ENCODE assay signal across 11 cellular contexts in genomic region chr11:533586-534196, GRCh38. TPM values are rescaled to one million over a fixed set of nuclear protein-coding genes. Genes with fewer than 3 reads are reported as not detected.
DNase-seq lines count a peak whose midpoint lies in the region; ATAC-seq, FAIRE-seq and TF ChIP-seq lines count a peak whose summit lies in the region.
"Had no signal": no experiment of that assay in that cellular context is flagged by ENCODE, and none has a peak within 500 bp of the region (broad histone marks: within the 10 kb centered on the region; RNA-seq: fewer than 3 reads in every experiment).

No MANE protein-coding gene starts in this region.

- H3K27me3 ChIP-seq in HepG2 (ENCODE audit: control insufficient read depth in 1 of 2, insufficient read depth in 2 of 2, low read length in 2 of 2) (no peaks in the 10 kb centered on the region), right lobe of liver (no peaks in the 10 kb centered on the region), kidney epithelial cell (ENCODE audit: control insufficient read depth, insufficient read depth, low read length) (no peaks in the 10 kb centered on the region)

- H3K36me3 Mint-ChIP-seq in activated CD8-positive, alpha-beta T cell treated with anti-CD3 and anti-CD28 coated beads for 36 hours (ENCODE audit: low read depth): no peaks in the 10 kb centered on the region

- no peak for DNase-seq in HepG2 (ENCODE audit: low spot score)
- no peak for DNase-seq in right lobe of liver
- no peak for DNase-seq in activated CD8-positive, alpha-beta T cell treated with anti-CD3 and anti-CD28 coated beads for 36 hours
- no peak for DNase-seq in kidney epithelial cell (ENCODE audit: low read depth)
- no peak for DNase-seq in NCI-H1694 treated with DMSO at 0.1 percent for 48 hours (lab: John Stamatoyannopoulos, UW)
- DNase-seq in OCI-M1 (lab: John Stamatoyannopoulos, UW): no peak
- no peak for DNase-seq in GDM1 (lab: John Stamatoyannopoulos, UW)
- DNase-seq: activated CD4-positive, alpha-beta T cell treated with anti-CD3 and anti-CD28 coated beads, Interleukin-2, amount 50 U/mL, for 4 hours; cortex of kidney; NCI-H1092 had no signal

- POLR2A ChIA-PET in HepG2 (lab: Yijun Ruan, JAX): no interaction called here
- POLR2A ChIA-PET in activated CD8-positive, alpha-beta T cell treated with anti-CD3 and anti-CD28 coated beads for 36 hours (lab: Charles Lee): interaction anchor here (0.8 to 1.4 kb wide), 4 partner anchors 15 to 192 kb away, joined by 3 to 5 read pairs (median 3); no protein-coding TSS in a partner anchor

- no peak for TF ChIP-seq RAD21 in HepG2 (CRISPR knock-in tag; IDR thresholded peaks at IDR 0.05)

- peak overlapping the region; percentile 70 for H3K4me3 Mint-ChIP-seq in activated CD8-positive, alpha-beta T cell treated with anti-CD3 and anti-CD28 coated beads for 36 hours

- H3K4me1 ChIP-seq in HepG2 (ENCODE audit: insufficient read depth, low read length): peaks cover 31% of the 10 kb centered on the region
- H3K4me1 ChIP-seq in right lobe of liver: peaks cover 0 to 22% (median 8%) of the 10 kb centered on the region in 4 donors
- no peaks in the 10 kb centered on the region for H3K4me1 ChIP-seq in urinary bladder (ENCODE audit: insufficient read depth)

- in situ Hi-C loops in HepG2 (cut with HindIII; ENCODE audit: extremely low pct_ligation_motif_present, low pct_unique_long_range_greater_than_20kb): no loop called here

- H3K9me3 ChIP-seq in HepG2 (ENCODE audit: low read length) (no peaks in the 10 kb centered on the region), right lobe of liver (no peaks in the 10 kb centered on the region)

- H3K79me2 ChIP-seq in HepG2 (ENCODE audit: insufficient read depth, low read length): peaks cover 4% of the 10 kb centered on the region

- no peak for TF ChIP-seq EP300 in HepG2 (IDR thresholded peaks at IDR 0.05; ENCODE audit: low read depth in 2 of 2, low read length in 2 of 2)
- no peak for TF ChIP-seq EP300 in HepG2 (CRISPR knock-in tag; IDR thresholded peaks at IDR 0.05; ENCODE audit: borderline replicate concordance)

- CTCF ChIA-PET in HepG2 (lab: Yijun Ruan, JAX; ENCODE audit: low intra/inter-chr PET ratio, low total read pairs): no interaction called here
- CTCF ChIA-PET in activated CD8-positive, alpha-beta T cell treated with anti-CD3 and anti-CD28 coated beads for 36 hours (lab: Charles Lee): interaction anchor here (5.6 kb wide), 1 partner anchor 15 kb away, joined by 29 read pairs; no protein-coding TSS in a partner anchor

- intact Hi-C loops in HepG2 (cut with micrococcal nuclease; ENCODE audit: unreplicated experiment): no loop called here
- intact Hi-C loops in right lobe of liver (cut with DNase I): no loop called here
- intact Hi-C loops in activated CD8-positive, alpha-beta T cell treated with anti-CD3 and anti-CD28 coated beads for 36 hours (cut with micrococcal nuclease): no loop called here

- no peak overlapping the region for H2AFZ ChIP-seq in HepG2 (ENCODE audit: low read length)

- H3K9ac ChIP-seq in HepG2 (ENCODE audit: insufficient read depth, low read depth, low read length): no peak overlapping the region

- peaks cover 10 to 19% of the 10 kb centered on the region in 2 experiments; a peak in 4 of 5 replicates for H3K36me3 ChIP-seq in HepG2 (replicated peaks in 1 of 2; ENCODE audit: control insufficient read depth in 1 of 2, insufficient read depth in 2 of 2, low read length in 2 of 2)
- H3K36me3 ChIP-seq in right lobe of liver: peaks cover 0 to 9% (median 0%) of the 10 kb centered on the region in 4 donors
- no peaks in the 10 kb centered on the region for H3K36me3 ChIP-seq in kidney epithelial cell (ENCODE audit: control insufficient read depth, insufficient read depth, low read length)
- H3K36me3 ChIP-seq in urinary bladder (ENCODE audit: insufficient read depth): peaks cover 7% of the 10 kb centered on the region

- ATAC-seq in HepG2 (no peak), right lobe of liver (no peak)
- ATAC-seq in activated CD8-positive, alpha-beta T cell treated with anti-CD3 and anti-CD28 coated beads for 36 hours: no peak

- H3K4me1 Mint-ChIP-seq in activated CD8-positive, alpha-beta T cell treated with anti-CD3 and anti-CD28 coated beads for 36 hours (ENCODE audit: low read depth): peaks cover 4% of the 10 kb centered on the region

- no peak for TF ChIP-seq CTCF in HepG2 (CRISPR knock-in tag; IDR thresholded peaks at IDR 0.05)
- no peak for TF ChIP-seq CTCF in right lobe of liver (IDR thresholded peaks at IDR 0.05)
- no peak for TF ChIP-seq CTCF in activated CD8-positive, alpha-beta T cell treated with anti-CD3 and anti-CD28 coated beads for 36 hours (IDR thresholded peaks at IDR 0.05)
- no peak for TF ChIP-seq CTCF in kidney epithelial cell (IDR thresholded peaks at IDR 0.05; ENCODE audit: insufficient read depth, low read length, poor library complexity, severe bottlenecking)

- no peaks in the 10 kb centered on the region for H3K27me3 Mint-ChIP-seq in activated CD8-positive, alpha-beta T cell treated with anti-CD3 and anti-CD28 coated beads for 36 hours

- BruUV-seq in HepG2 (replicated peaks; lab: Mats Ljungman, UMichigan): no TSS peak

- no peaks in the 10 kb centered on the region for H3K9me3 Mint-ChIP-seq in activated CD8-positive, alpha-beta T cell treated with anti-CD3 and anti-CD28 coated beads for 36 hours

- H3K4me3 ChIP-seq in HepG2 (replicated peaks in 1 of 3; ENCODE audit: insufficient read depth in 1 of 3, low read depth in 2 of 3, low read length in 3 of 3): peak overlapping the region in 2 of 3 experiments; percentile 93 to 95; a peak in 3 of 6 replicates
- H3K4me3 ChIP-seq in right lobe of liver: no peak overlapping the region
- H3K4me3 ChIP-seq in kidney epithelial cell (ENCODE audit: low read depth, low read length): peak overlapping the region; percentile 64
- peak overlapping the region; percentile 86 for H3K4me3 ChIP-seq in urinary bladder (ENCODE audit: low read depth, low read length)

- FAIRE-seq in HepG2 (lab: Jason Lieb, UNC): no peak

- H4K20me1 ChIP-seq in HepG2 (ENCODE audit: insufficient read depth, low read length): no peaks in the 10 kb centered on the region; the same call in 1 of the 2 replicates

- H3K27ac ChIP-seq in HepG2 (ENCODE audit: extremely low read length, insufficient read depth, low read length): no peak overlapping the region
- H3K27ac ChIP-seq in right lobe of liver: no peak overlapping the region
- no peak overlapping the region for H3K27ac ChIP-seq in urinary bladder (ENCODE audit: low read depth)

- no peak overlapping the region for H3K27ac Mint-ChIP-seq in activated CD8-positive, alpha-beta T cell treated with anti-CD3 and anti-CD28 coated beads for 36 hours

- TF ChIP-seq POLR2A in HepG2 (IDR thresholded peaks at IDR 0.05; ENCODE audit: insufficient read depth in 1 of 2, low read depth in 2 of 2, low read length in 2 of 2) (no peak), right lobe of liver (IDR thresholded peaks at IDR 0.05) (no peak)

- 94% methylated on average over 14 of the region's 25 CpGs for WGBS in HepG2 (ENCODE audit: low lambda C conversion rate)
- WGBS in right lobe of liver (ENCODE audit: insufficient coverage, low coverage, low lambda C conversion rate, missing lambda C conversion rate): 92% methylated on average over 9 of the region's 25 CpGs
- WGBS in urinary bladder: 93% methylated on average over 25 of the region's 25 CpGs

- H3K4me2 ChIP-seq in HepG2 (ENCODE audit: low read depth, low read length): peak overlapping the region; percentile 78; the same call in 1 of the 2 replicates

RNA-seq across cellular contexts. Expression of gene HRAS, which starts 1.7 kb away (rescaled TPM):
- 47.5 and 50.0 TPM in 2 replicates for total RNA-seq in HepG2 (2016; rRNA removed; fragmentation: Illumina TruSeq; extraction: Trizol)
- 97.1 and 126 TPM in 2 replicates for total RNA-seq in HepG2 (2016; cell fraction: cytosol; rRNA removed; fragmentation: Illumina TruSeq; extraction: Trizol; ENCODE audit: low read depth)
- total RNA-seq in HepG2 (2016; cell fraction: insoluble cytoplasmic fraction; rRNA removed; fragmentation: Illumina TruSeq; extraction: Trizol): 35.7 and 53.4 TPM in 2 replicates
- 106 and 128 TPM in 2 replicates for total RNA-seq in HepG2 (2016; cell fraction: membrane; rRNA removed; fragmentation: Illumina TruSeq; extraction: Trizol)
- 23.1 and 23.7 TPM in 2 replicates for total RNA-seq in HepG2 (2016; cell fraction: nucleus; rRNA removed; fragmentation: Illumina TruSeq; extraction: Trizol)
- 32.9 TPM in 2 replicates for polyA plus RNA-seq in HepG2 (2011; rRNA removed)
- 29.5 and 42.1 TPM in 2 replicates for polyA plus RNA-seq in HepG2 (2011; cell fraction: cytosol; rRNA removed)
- 62.4 and 65.1 TPM in 2 replicates for polyA plus RNA-seq in HepG2 (2011; cell fraction: nucleus; rRNA removed)
- 15.4 and 32.7 TPM in 2 replicates for polyA plus RNA-seq in HepG2 (2012)
- 120 and 151 TPM in 2 replicates for polyA plus RNA-seq in HepG2 (2016; cell fraction: cytosol; fragmentation: Illumina TruSeq; extraction: Trizol; ENCODE audit: low read depth)
- 33.8 and 38.7 TPM in 2 replicates for polyA plus RNA-seq in HepG2 (2016; cell fraction: insoluble cytoplasmic fraction; fragmentation: Illumina TruSeq; extraction: Trizol; ENCODE audit: low read depth)
- polyA plus RNA-seq in HepG2 (2016; cell fraction: membrane; fragmentation: Illumina TruSeq; extraction: Trizol; ENCODE audit: low read depth): 96.2 and 121 TPM in 2 replicates
- polyA plus RNA-seq in HepG2 (2016; cell fraction: nucleus; fragmentation: Illumina TruSeq; extraction: Trizol; ENCODE audit: insufficient read depth, low read depth): 47.3 and 47.4 TPM in 2 replicates
- 29.8 and 71.6 TPM in 2 replicates for polyA minus RNA-seq in HepG2 (2011; rRNA and poly(A)+ RNA removed; ENCODE audit: low replicate concordance)
- polyA minus RNA-seq in HepG2 (2011; cell fraction: cytosol; rRNA and poly(A)+ RNA removed): 8.5 and 9.0 TPM in 2 replicates
- 5.8 and 11.4 TPM in 2 replicates for polyA minus RNA-seq in HepG2 (2011; cell fraction: nucleus; rRNA and poly(A)+ RNA removed)
- 10 to 100 TPM in 5 of 6 experiments, 1 to 10 TPM in 1; 7.6 to 20.9 (median 14.8) TPM for total RNA-seq in right lobe of liver
- total RNA-seq in activated CD8-positive, alpha-beta T cell treated with anti-CD3 and anti-CD28 coated beads for 36 hours: 10 to 100 TPM; 30.4 to 34.6 TPM
- total RNA-seq in kidney epithelial cell: 83.7 and 96.1 TPM in 2 replicates
- 8.7 TPM for total RNA-seq in urinary bladder
- 79.0 TPM for polyA plus RNA-seq in urinary bladder

RNA-seq across cellular contexts. Expression of gene LRRC56, which starts 3.6 kb away (rescaled TPM):
- total RNA-seq in HepG2 (2016; rRNA removed; fragmentation: Illumina TruSeq; extraction: Trizol) (0.08 and 0.11 TPM in 2 replicates), right lobe of liver (1 to 10 TPM in 1 of 6 experiments, under 1 TPM in 4, not detected in 1; 0.12 to 1.1 (median 0.71) TPM), kidney epithelial cell (1.6 and 1.9 TPM in 2 replicates), urinary bladder (0.90 TPM)
- total RNA-seq in HepG2 (2016; cell fraction: cytosol; rRNA removed; fragmentation: Illumina TruSeq; extraction: Trizol; ENCODE audit: low read depth): 0.10 TPM in 1 of 2 replicates, not detected in the other
- total RNA-seq in HepG2 (2016; cell fraction: insoluble cytoplasmic fraction; rRNA removed; fragmentation: Illumina TruSeq; extraction: Trizol): 0.09 TPM in 2 replicates
- 0.06 and 0.07 TPM in 2 replicates for total RNA-seq in HepG2 (2016; cell fraction: membrane; rRNA removed; fragmentation: Illumina TruSeq; extraction: Trizol)
- not detected in 2 replicates for total RNA-seq in HepG2 (2016; cell fraction: nucleus; rRNA removed; fragmentation: Illumina TruSeq; extraction: Trizol)
- polyA plus RNA-seq in HepG2 (2011; rRNA removed) (0.29 and 0.46 TPM in 2 replicates), urinary bladder (0.96 TPM)
- 0.21 and 0.22 TPM in 2 replicates for polyA plus RNA-seq in HepG2 (2011; cell fraction: cytosol; rRNA removed)
- 3.4 and 3.8 TPM in 2 replicates for polyA plus RNA-seq in HepG2 (2011; cell fraction: nucleus; rRNA removed)
- 0.34 and 0.59 TPM in 2 replicates for polyA plus RNA-seq in HepG2 (2012)
- polyA plus RNA-seq in HepG2 (2016; cell fraction: cytosol; fragmentation: Illumina TruSeq; extraction: Trizol; ENCODE audit: low read depth): 0.05 TPM in 1 of 2 replicates, not detected in the other
- 0.19 TPM in 1 of 2 replicates, not detected in the other for polyA plus RNA-seq in HepG2 (2016; cell fraction: insoluble cytoplasmic fraction; fragmentation: Illumina TruSeq; extraction: Trizol; ENCODE audit: low read depth)
- 0.10 TPM in 1 of 2 replicates, not detected in the other for polyA plus RNA-seq in HepG2 (2016; cell fraction: membrane; fragmentation: Illumina TruSeq; extraction: Trizol; ENCODE audit: low read depth)
- polyA plus RNA-seq in HepG2 (2016; cell fraction: nucleus; fragmentation: Illumina TruSeq; extraction: Trizol; ENCODE audit: insufficient read depth, low read depth): 0.37 and 0.44 TPM in 2 replicates
- 0.20 and 0.56 TPM in 2 replicates for polyA minus RNA-seq in HepG2 (2011; rRNA and poly(A)+ RNA removed; ENCODE audit: low replicate concordance)
- 0.30 TPM in 1 of 2 replicates, not detected in the other for polyA minus RNA-seq in HepG2 (2011; cell fraction: cytosol; rRNA and poly(A)+ RNA removed)
- polyA minus RNA-seq in HepG2 (2011; cell fraction: nucleus; rRNA and poly(A)+ RNA removed): 0.37 and 0.64 TPM in 2 replicates
- under 1 TPM; 0.67 to 0.99 TPM for total RNA-seq in activated CD8-positive, alpha-beta T cell treated with anti-CD3 and anti-CD28 coated beads for 36 hours

RNA-seq across cellular contexts. Expression of gene RNH1, which starts 26.6 kb away (rescaled TPM):
- total RNA-seq in HepG2 (2016; rRNA removed; fragmentation: Illumina TruSeq; extraction: Trizol) (74.1 and 81.3 TPM in 2 replicates), right lobe of liver (100 to 1,000 TPM in 2 of 6 experiments, 10 to 100 TPM in 4; 66.4 to 135 (median 76.2) TPM), kidney epithelial cell (229 and 251 TPM in 2 replicates), urinary bladder (71.5 TPM)
- 28.3 and 31.4 TPM in 2 replicates for total RNA-seq in HepG2 (2016; cell fraction: cytosol; rRNA removed; fragmentation: Illumina TruSeq; extraction: Trizol; ENCODE audit: low read depth)
- total RNA-seq in HepG2 (2016; cell fraction: insoluble cytoplasmic fraction; rRNA removed; fragmentation: Illumina TruSeq; extraction: Trizol): 73.0 and 77.2 TPM in 2 replicates
- 30.6 and 37.6 TPM in 2 replicates for total RNA-seq in HepG2 (2016; cell fraction: membrane; rRNA removed; fragmentation: Illumina TruSeq; extraction: Trizol)
- 39.1 and 43.2 TPM in 2 replicates for total RNA-seq in HepG2 (2016; cell fraction: nucleus; rRNA removed; fragmentation: Illumina TruSeq; extraction: Trizol)
- polyA plus RNA-seq in HepG2 (2011; rRNA removed) (36.0 and 51.4 TPM in 2 replicates), urinary bladder (271 TPM)
- polyA plus RNA-seq in HepG2 (2011; cell fraction: cytosol; rRNA removed): 30.1 and 56.0 TPM in 2 replicates
- polyA plus RNA-seq in HepG2 (2011; cell fraction: nucleus; rRNA removed): 135 and 166 TPM in 2 replicates
- 42.4 and 61.5 TPM in 2 replicates for polyA plus RNA-seq in HepG2 (2012)
- 14.2 and 15.8 TPM in 2 replicates for polyA plus RNA-seq in HepG2 (2016; cell fraction: cytosol; fragmentation: Illumina TruSeq; extraction: Trizol; ENCODE audit: low read depth)
- 62.8 and 84.3 TPM in 2 replicates for polyA plus RNA-seq in HepG2 (2016; cell fraction: insoluble cytoplasmic fraction; fragmentation: Illumina TruSeq; extraction: Trizol; ENCODE audit: low read depth)
- polyA plus RNA-seq in HepG2 (2016; cell fraction: membrane; fragmentation: Illumina TruSeq; extraction: Trizol; ENCODE audit: low read depth): 21.1 and 22.9 TPM in 2 replicates
- polyA plus RNA-seq in HepG2 (2016; cell fraction: nucleus; fragmentation: Illumina TruSeq; extraction: Trizol; ENCODE audit: insufficient read depth, low read depth): 61.8 and 67.0 TPM in 2 replicates
- polyA minus RNA-seq in HepG2 (2011; rRNA and poly(A)+ RNA removed; ENCODE audit: low replicate concordance): 72.2 and 124 TPM in 2 replicates
- polyA minus RNA-seq in HepG2 (2011; cell fraction: cytosol; rRNA and poly(A)+ RNA removed): 42.7 and 46.3 TPM in 2 replicates
- 49.1 and 49.3 TPM in 2 replicates for polyA minus RNA-seq in HepG2 (2011; cell fraction: nucleus; rRNA and poly(A)+ RNA removed)
- 100 to 1,000 TPM; 105 to 110 TPM for total RNA-seq in activated CD8-positive, alpha-beta T cell treated with anti-CD3 and anti-CD28 coated beads for 36 hours

RNA-seq across cellular contexts. Expression of gene LMNTD2, which starts 26.8 kb away (rescaled TPM):
- total RNA-seq in HepG2 (2016; rRNA removed; fragmentation: Illumina TruSeq; extraction: Trizol) (0.25 and 1.1 TPM in 2 replicates), right lobe of liver (10 to 100 TPM in 1 of 6 experiments, 1 to 10 TPM in 5; 4.7 to 14.7 (median 7.9) TPM), kidney epithelial cell (1.9 and 4.7 TPM in 2 replicates), urinary bladder (0.37 TPM)
- 0.40 and 0.44 TPM in 2 replicates for total RNA-seq in HepG2 (2016; cell fraction: cytosol; rRNA removed; fragmentation: Illumina TruSeq; extraction: Trizol; ENCODE audit: low read depth)
- total RNA-seq in HepG2 (2016; cell fraction: insoluble cytoplasmic fraction; rRNA removed; fragmentation: Illumina TruSeq; extraction: Trizol): 0.45 and 1.1 TPM in 2 replicates
- 0.79 and 1.3 TPM in 2 replicates for total RNA-seq in HepG2 (2016; cell fraction: membrane; rRNA removed; fragmentation: Illumina TruSeq; extraction: Trizol)
- 1.3 and 1.7 TPM in 2 replicates for total RNA-seq in HepG2 (2016; cell fraction: nucleus; rRNA removed; fragmentation: Illumina TruSeq; extraction: Trizol)
- polyA plus RNA-seq in HepG2 (2011; rRNA removed) (3.1 and 3.6 TPM in 2 replicates), urinary bladder (1.2 TPM)
- polyA plus RNA-seq in HepG2 (2011; cell fraction: cytosol; rRNA removed): 1.1 and 2.2 TPM in 2 replicates
- 50.0 and 60.4 TPM in 2 replicates for polyA plus RNA-seq in HepG2 (2011; cell fraction: nucleus; rRNA removed)
- polyA plus RNA-seq in HepG2 (2012): 1.3 and 1.4 TPM in 2 replicates
- 0.53 and 0.78 TPM in 2 replicates for polyA plus RNA-seq in HepG2 (2016; cell fraction: cytosol; fragmentation: Illumina TruSeq; extraction: Trizol; ENCODE audit: low read depth)
- 0.42 and 0.68 TPM in 2 replicates for polyA plus RNA-seq in HepG2 (2016; cell fraction: insoluble cytoplasmic fraction; fragmentation: Illumina TruSeq; extraction: Trizol; ENCODE audit: low read depth)
- polyA plus RNA-seq in HepG2 (2016; cell fraction: membrane; fragmentation: Illumina TruSeq; extraction: Trizol; ENCODE audit: low read depth): 0.96 and 1.2 TPM in 2 replicates
- 3.7 and 5.0 TPM in 2 replicates for polyA plus RNA-seq in HepG2 (2016; cell fraction: nucleus; fragmentation: Illumina TruSeq; extraction: Trizol; ENCODE audit: insufficient read depth, low read depth)
- polyA minus RNA-seq in HepG2 (2011; rRNA and poly(A)+ RNA removed; ENCODE audit: low replicate concordance): 0.51 and 0.96 TPM in 2 replicates
- polyA minus RNA-seq in HepG2 (2011; cell fraction: cytosol; rRNA and poly(A)+ RNA removed): 0.88 and 1.4 TPM in 2 replicates
- 2.6 and 3.1 TPM in 2 replicates for polyA minus RNA-seq in HepG2 (2011; cell fraction: nucleus; rRNA and poly(A)+ RNA removed)
- 1 to 10 TPM in 1 of 2 experiments, under 1 TPM in 1; 0.88 to 1.3 TPM for total RNA-seq in activated CD8-positive, alpha-beta T cell treated with anti-CD3 and anti-CD28 coated beads for 36 hours

RNA-seq across cellular contexts. Expression of gene RASSF7, which starts 27.1 kb away (rescaled TPM):
- total RNA-seq in HepG2 (2016; rRNA removed; fragmentation: Illumina TruSeq; extraction: Trizol) (13.1 and 20.2 TPM in 2 replicates), right lobe of liver (10 to 100 TPM; 20.5 to 61.1 (median 39.5) TPM), kidney epithelial cell (72.5 and 91.7 TPM in 2 replicates), urinary bladder (3.3 TPM)
- total RNA-seq in HepG2 (2016; cell fraction: cytosol; rRNA removed; fragmentation: Illumina TruSeq; extraction: Trizol; ENCODE audit: low read depth): 5.4 and 5.7 TPM in 2 replicates
- total RNA-seq in HepG2 (2016; cell fraction: insoluble cytoplasmic fraction; rRNA removed; fragmentation: Illumina TruSeq; extraction: Trizol): 13.3 and 19.7 TPM in 2 replicates
- total RNA-seq in HepG2 (2016; cell fraction: membrane; rRNA removed; fragmentation: Illumina TruSeq; extraction: Trizol): 10.8 and 11.9 TPM in 2 replicates
- 16.7 and 17.2 TPM in 2 replicates for total RNA-seq in HepG2 (2016; cell fraction: nucleus; rRNA removed; fragmentation: Illumina TruSeq; extraction: Trizol)
- polyA plus RNA-seq in HepG2 (2011; rRNA removed) (28.6 and 36.4 TPM in 2 replicates), urinary bladder (13.8 TPM)
- 22.3 and 49.0 TPM in 2 replicates for polyA plus RNA-seq in HepG2 (2011; cell fraction: cytosol; rRNA removed)
- polyA plus RNA-seq in HepG2 (2011; cell fraction: nucleus; rRNA removed): 139 and 165 TPM in 2 replicates
- polyA plus RNA-seq in HepG2 (2012): 8.9 and 12.6 TPM in 2 replicates
- 4.7 and 6.0 TPM in 2 replicates for polyA plus RNA-seq in HepG2 (2016; cell fraction: cytosol; fragmentation: Illumina TruSeq; extraction: Trizol; ENCODE audit: low read depth)
- 12.3 and 15.9 TPM in 2 replicates for polyA plus RNA-seq in HepG2 (2016; cell fraction: insoluble cytoplasmic fraction; fragmentation: Illumina TruSeq; extraction: Trizol; ENCODE audit: low read depth)
- polyA plus RNA-seq in HepG2 (2016; cell fraction: membrane; fragmentation: Illumina TruSeq; extraction: Trizol; ENCODE audit: low read depth): 5.9 and 7.2 TPM in 2 replicates
- 32.6 and 40.7 TPM in 2 replicates for polyA plus RNA-seq in HepG2 (2016; cell fraction: nucleus; fragmentation: Illumina TruSeq; extraction: Trizol; ENCODE audit: insufficient read depth, low read depth)
- 6.7 and 39.4 TPM in 2 replicates for polyA minus RNA-seq in HepG2 (2011; rRNA and poly(A)+ RNA removed; ENCODE audit: low replicate concordance)
- 10.4 and 10.9 TPM in 2 replicates for polyA minus RNA-seq in HepG2 (2011; cell fraction: cytosol; rRNA and poly(A)+ RNA removed)
- 15.2 and 17.9 TPM in 2 replicates for polyA minus RNA-seq in HepG2 (2011; cell fraction: nucleus; rRNA and poly(A)+ RNA removed)
- 10 to 100 TPM; 16.8 to 17.3 TPM for total RNA-seq in activated CD8-positive, alpha-beta T cell treated with anti-CD3 and anti-CD28 coated beads for 36 hours

Comparison
In these comparisons a context has a peak if more than half of its experiments do, and no peak if none do; other contexts are left out.
1. H3K4me3 ChIP-seq: peak in HepG2 (2 of 3), kidney epithelial cell (single experiment) and urinary bladder (single experiment); none in right lobe of liver (0 of 3).